Comparison of ENCODE assay signal across 22 cellular contexts in genomic region chr7:34539003-34539402, GRCh38.
"Had no signal": no experiment of that assay in that cellular context is flagged by ENCODE, and none has a peak within 500 bp of the region (broad histone marks: within the 10 kb centered on the region; RNA-seq: fewer than 3 reads in every experiment).

No MANE protein-coding gene starts in this region.

- ATAC-seq: mucosa of descending colon; naive thymus-derived CD4-positive, alpha-beta T cell; natural killer cell treated with Interleukin-12 subunit alpha and Interleukin-12 subunit beta and Interleukin-15 and Interleukin-18, amount 100 ng/mL, for 72 hours; right cardiac atrium; stimulated activated memory B cell treated with anti-CD40 and anti-IgM and Interleukin-4, amounts not matched to agents 10 μg/mL and 1 μg/mL and 100 μg/mL, for 72 hours; stimulated activated naive CD8-positive, alpha-beta T cell treated with anti-CD3 and anti-CD28 coated beads, Interleukin-15, amount 100 ng/mL, for 72 hours had no signal

- DNase-seq: islet precursor cell; left ventricle myocardium inferior; midbrain; mucosa of descending colon; naive thymus-derived CD4-positive, alpha-beta T cell; ovary; retina; right cardiac atrium; sigmoid colon; small intestine; spleen; stimulated activated CD4-positive, alpha-beta T cell treated with anti-CD3 and anti-CD28 coated beads, Interleukin-4, amount 100 ng/mL, for 4 hours; stimulated activated CD8-positive, alpha-beta memory T cell treated with anti-CD3 and anti-CD28 coated beads, Interleukin-4, amount 100 ng/mL, for 48 hours; stimulated activated naive CD4-positive, alpha-beta T cell treated with Interleukin-2 at 50 U/mL for 16 hours; stimulated activated naive CD8-positive, alpha-beta T cell treated with anti-CD3 and anti-CD28 coated beads, Interleukin-15, amount 100 ng/mL, for 72 hours; substantia nigra; uterus had no signal

- H3K27ac ChIP-seq: hepatocyte, left ventricle myocardium inferior, ovary, sigmoid colon, spleen, tibial nerve, uterus had no signal

- H3K27me3 ChIP-seq: hepatocyte, ovary, sigmoid colon, spleen, tibial nerve, uterus had no signal

- H3K4me1 ChIP-seq: left ventricle myocardium inferior, sigmoid colon, spleen, tibial nerve, uterus had no signal

- H3K36me3 ChIP-seq: left ventricle myocardium inferior, ovary, sigmoid colon, spleen, tibial nerve, uterus had no signal

- H3K4me3 ChIP-seq: hepatocyte, left ventricle myocardium inferior, lung, mucosa of descending colon, ovary, sigmoid colon, spleen, tibial nerve, uterus had no signal

- H3K9me3 ChIP-seq: ovary, uterus had no signal
